ENCODE assay signal across 8 cellular contexts in genomic region chr19:12365094-12365371, GRCh38. TPM values are rescaled to one million over a fixed set of nuclear protein-coding genes. Genes with fewer than 3 reads are reported as not detected.
DNase-seq lines count a peak whose midpoint lies in the region; ATAC-seq, FAIRE-seq and TF ChIP-seq lines count a peak whose summit lies in the region.

No MANE protein-coding gene starts in this region.

- peak overlapping the region; percentile 98 for H3K4me2 ChIP-seq in smooth muscle cell

- in situ Hi-C loops in GM13976 (cut with MboI; ENCODE audit: low sequenced_read_pairs, unreplicated experiment): no loop called here

- peak; percentile 50 for FAIRE-seq in GM12891 (lab: Jason Lieb, UNC)

- H3K4me1 ChIP-seq in HUES6 (ENCODE audit: control insufficient read depth, insufficient read depth, low read length): no peaks in the 10 kb centered on the region
- peaks cover 0 to 3% of the 10 kb centered on the region in 2 donors for H3K4me1 ChIP-seq in ascending aorta
- no peaks in the 10 kb centered on the region for H3K4me1 ChIP-seq in iPS-15b (ENCODE audit: control insufficient read depth, insufficient read depth, low read length)
- peaks cover 10% of the 10 kb centered on the region for H3K4me1 ChIP-seq in smooth muscle cell (ENCODE audit: low read depth)

- H3K79me2 ChIP-seq in smooth muscle cell (ENCODE audit: low read depth): no peaks in the 10 kb centered on the region

- 5% methylated on average over 14 of the region's 19 CpGs for WGBS in smooth muscle cell (ENCODE audit: low lambda C conversion rate)

- H3K27me3 ChIP-seq in HUES6 (ENCODE audit: control insufficient read depth, insufficient read depth, low read length) (peaks cover 8% of the 10 kb centered on the region), ascending aorta (no peaks in the 10 kb centered on the region), iPS-15b (ENCODE audit: control insufficient read depth, insufficient read depth, low read length) (peaks cover 6% of the 10 kb centered on the region), smooth muscle cell (ENCODE audit: low read depth) (no peaks in the 10 kb centered on the region)

- H3K4me3 ChIP-seq in HUES6 (ENCODE audit: low read depth, low read length) (peak overlapping the region; percentile 78), ascending aorta (peak overlapping the region; percentile 79 to 91), iPS-15b (ENCODE audit: low read depth, low read length) (peak overlapping the region; percentile 82), smooth muscle cell (peak overlapping the region; percentile 88)

- DNase-seq in GM12891 (ENCODE audit: insufficient read length, low spot score) (no peak), ascending aorta (ENCODE audit: low spot score in 2 of 2) (peak in 1 of 2 donors; percentile 63), smooth muscle cell (lab: John Stamatoyannopoulos, UW; ENCODE audit: unreplicated experiment) (no peak), DMS79 (lab: John Stamatoyannopoulos, UW) (no peak), GM13976 (ENCODE audit: low spot score) (no peak)

- ATAC-seq in GM19324 (IDR thresholded peaks at IDR 0.05; ENCODE audit: low FRiP score, unreplicated experiment): no peak

- TF ChIP-seq CTCF in ascending aorta (IDR thresholded peaks at IDR 0.05): no peak
- TF ChIP-seq CTCF in smooth muscle cell (IDR thresholded peaks at IDR 0.05; ENCODE audit: borderline replicate concordance, insufficient read depth, poor library complexity, severe bottlenecking): no peak
- TF ChIP-seq CTCF in GM13976 (IDR thresholded peaks at IDR 0.05; ENCODE audit: borderline replicate concordance, control extremely low read depth, extremely low read depth, insufficient read depth, missing control alignments): no peak

- peak overlapping the region; percentile 67 for H3K9ac ChIP-seq in HUES6 (ENCODE audit: low read length)
- peak overlapping the region; percentile 76 for H3K9ac ChIP-seq in iPS-15b (ENCODE audit: low read depth, low read length)
- H3K9ac ChIP-seq in smooth muscle cell (ENCODE audit: low read depth): peak overlapping the region; percentile 27

- H3K9me3 ChIP-seq in HUES6 (ENCODE audit: control insufficient read depth, insufficient read depth, low read depth, low read length): peaks cover 29% of the 10 kb centered on the region
- no peaks in the 10 kb centered on the region for H3K9me3 ChIP-seq in ascending aorta
- no peaks in the 10 kb centered on the region for H3K9me3 ChIP-seq in iPS-15b (ENCODE audit: control insufficient read depth, insufficient read depth, low read length)
- no peaks in the 10 kb centered on the region for H3K9me3 ChIP-seq in smooth muscle cell (replicated peaks; ENCODE audit: low read depth)

- H3K27ac ChIP-seq in HUES6 (ENCODE audit: low read depth, low read length): no peak overlapping the region
- peak overlapping the region; percentile 90 to 94 for H3K27ac ChIP-seq in ascending aorta
- peak overlapping the region; percentile 5 for H3K27ac ChIP-seq in smooth muscle cell (ENCODE audit: low read depth)

- H2AFZ ChIP-seq in smooth muscle cell (ENCODE audit: low read depth): peak overlapping the region; percentile 73

- intact Hi-C loops in ascending aorta (cut with DNase I): loop anchor here (1.0 to 10.0 kb wide), 4 partner anchors 32 to 300 kb away; partner anchors contain the start of genes ZNF563, ZNF799 and ZNF844

- H3F3A ChIP-seq in smooth muscle cell (ENCODE audit: low read depth): no peaks in the 10 kb centered on the region

- no peak for TF ChIP-seq POLR2A in GM12891 (IDR thresholded peaks at IDR 0.05; ENCODE audit: low read depth, low read length)

- no peaks in the 10 kb centered on the region for H3K36me3 ChIP-seq in HUES6 (ENCODE audit: control insufficient read depth, insufficient read depth, low read length)
- H3K36me3 ChIP-seq in ascending aorta: no peaks in the 10 kb centered on the region
- no peaks in the 10 kb centered on the region for H3K36me3 ChIP-seq in iPS-15b (ENCODE audit: control insufficient read depth, insufficient read depth, low read length)
- H3K36me3 ChIP-seq in smooth muscle cell (ENCODE audit: low read depth): no peaks in the 10 kb centered on the region

- no peaks in the 10 kb centered on the region for H4K20me1 ChIP-seq in smooth muscle cell (ENCODE audit: low read depth)

TF ChIP-seq in GM12891, 5 proteins besides CTCF, POLR2A, EP300 and RAD21:
- TF ChIP-seq PAX5 (IDR thresholded peaks at IDR 0.05; ENCODE audit: insufficient read depth, low read length, severe bottlenecking) (no peak), SPI1 (IDR thresholded peaks at IDR 0.05; ENCODE audit: low read depth, low read length) (no peak), TAF1 (IDR thresholded peaks at IDR 0.05; ENCODE audit: low read depth, low read length) (no peak), POU2F2 (IDR thresholded peaks at IDR 0.05; ENCODE audit: low read depth, low read length) (no peak), POLR2AphosphoS5 (IDR thresholded peaks at IDR 0.05; ENCODE audit: low read depth, low read length) (no peak)

RNA-seq across cellular contexts. Expression of gene ZNF442, which starts 0.5 kb away (rescaled TPM):
- 0.62 TPM for polyA plus RNA-seq in GM12891 (2012; ENCODE audit: low read depth, missing spikeins)
- total RNA-seq in ascending aorta (0.21 TPM), smooth muscle cell (0.40 and 12.9 TPM in 2 replicates)
- 0.06 and 0.54 TPM in 2 replicates for polyA plus RNA-seq in smooth muscle cell

RNA-seq across cellular contexts. Expression of gene ZNF563, which starts 31.6 kb away (rescaled TPM):
- 3.3 TPM for polyA plus RNA-seq in GM12891 (2012; ENCODE audit: low read depth, missing spikeins)
- total RNA-seq in ascending aorta (not detected), smooth muscle cell (2.2 and 6.7 TPM in 2 replicates)
- 1.1 and 2.9 TPM in 2 replicates for polyA plus RNA-seq in smooth muscle cell

RNA-seq across cellular contexts. Expression of gene ZNF799, which starts 36.0 kb away (rescaled TPM):
- 1.4 TPM for polyA plus RNA-seq in GM12891 (2012; ENCODE audit: low read depth, missing spikeins)
- 3.1 TPM for total RNA-seq in ascending aorta
- total RNA-seq in smooth muscle cell: 3.6 and 5.9 TPM in 2 replicates
- polyA plus RNA-seq in smooth muscle cell: 0.93 and 1.8 TPM in 2 replicates
